ENCODE assay signal across 8 cellular contexts in the genomic region with DNA sequence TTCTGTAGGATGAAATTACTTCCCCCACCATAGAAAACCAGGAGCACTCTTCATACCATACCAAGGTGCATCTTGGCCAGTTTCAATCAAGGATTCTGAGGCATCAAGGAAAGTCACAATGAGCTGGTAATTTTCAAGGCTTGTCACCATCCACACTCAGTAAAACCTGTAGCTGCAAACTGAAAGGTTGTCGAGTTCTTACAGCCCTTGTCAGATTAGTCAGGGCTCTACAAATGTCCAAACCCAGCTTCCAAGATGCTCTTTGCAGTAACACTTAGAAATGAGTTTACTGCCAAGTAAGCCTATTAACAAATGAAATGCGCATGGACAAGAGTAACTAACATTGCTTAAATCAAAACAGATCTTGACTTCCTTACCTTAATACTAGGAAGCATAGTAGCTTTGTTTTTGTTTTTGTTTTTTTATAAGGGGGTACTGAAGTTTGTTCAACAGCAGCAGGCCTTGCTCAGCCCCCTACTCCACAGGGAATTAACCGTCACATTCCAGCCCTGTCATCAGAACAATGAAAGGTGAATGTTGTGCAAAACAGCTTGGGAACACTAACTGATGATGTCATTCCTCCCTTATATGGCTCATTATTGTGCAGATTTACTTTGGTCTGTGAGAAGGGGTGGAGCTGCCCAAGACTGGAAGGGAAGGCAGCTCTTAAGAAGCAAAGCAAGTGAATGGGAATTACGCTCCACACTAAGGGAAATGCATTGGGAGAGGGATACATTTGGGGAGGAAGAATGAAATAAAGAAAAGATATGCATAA. TPM values are rescaled to one million over a fixed set of nuclear protein-coding genes. Genes with fewer than 3 reads are reported as not detected.
DNase-seq lines count a peak whose midpoint lies in the region; ATAC-seq and TF ChIP-seq lines count a peak whose summit lies in the region.

No MANE protein-coding gene starts in this region.

- H3K9me3 ChIP-seq in upper lobe of right lung (no peaks in the 10 kb centered on the region), MG63 (no peaks in the 10 kb centered on the region)

- DNase-seq in NCI-H748 (lab: John Stamatoyannopoulos, UW; ENCODE audit: unreplicated experiment) (peak; percentile 46), NCI-H748 treated with DMSO at 0.1 percent for 48 hours (lab: John Stamatoyannopoulos, UW) (no peak), dermis blood vessel endothelial cell (peak; percentile 95), islet precursor cell (peak; percentile 84), upper lobe of right lung (no peak), MG63 (no peak)

- H3K36me3 ChIP-seq in upper lobe of right lung (no peaks in the 10 kb centered on the region), MG63 (no peaks in the 10 kb centered on the region)

- peak overlapping the region; percentile 63 for H3K27ac ChIP-seq in upper lobe of right lung

- ATAC-seq in upper lobe of right lung, result peak; percentile 92
- no peak for ATAC-seq in GM18909 (IDR thresholded peaks at IDR 0.05; ENCODE audit: poor library complexity, unreplicated experiment)
- ATAC-seq in GM19324 (IDR thresholded peaks at IDR 0.05; ENCODE audit: low FRiP score, unreplicated experiment), result no peak

- no peaks in the 10 kb centered on the region for H3K4me1 ChIP-seq in upper lobe of right lung

- TF ChIP-seq CTCF in upper lobe of right lung (IDR thresholded peaks at IDR 0.05), result no peak

- intact Hi-C loops in upper lobe of right lung (cut with DNase I), result no loop called here

- H3K27me3 ChIP-seq in upper lobe of right lung, result no peaks in the 10 kb centered on the region
- no peaks in the 10 kb centered on the region for H3K27me3 ChIP-seq in MG63

- no peak overlapping the region for H3K4me3 ChIP-seq in upper lobe of right lung
- no peak overlapping the region for H3K4me3 ChIP-seq in MG63

RNA-seq across cellular contexts. Expression of gene TMEM30A, which starts 49.9 kb away (rescaled TPM):
- 282 and 305 TPM in 2 replicates for total RNA-seq in dermis blood vessel endothelial cell
- total RNA-seq in upper lobe of right lung, result 183 TPM
- 73.1 and 113 TPM in 2 replicates for total RNA-seq in MG63 (2014; rRNA removed; shearing (Covaris generic); ENCODE audit: low replicate concordance)

Comparison
In these comparisons a context has a peak if more than half of its experiments do, and no peak if none do; other contexts are left out.
1. DNase-seq: peak in NCI-H748 (single experiment), dermis blood vessel endothelial cell (single experiment) and islet precursor cell (single experiment); none in NCI-H748 treated with DMSO at 0.1 percent for 48 hours (single experiment), upper lobe of right lung (single experiment) and MG63 (single experiment).